ENCODE assay signal across 1 cellular context in the genomic region with DNA sequence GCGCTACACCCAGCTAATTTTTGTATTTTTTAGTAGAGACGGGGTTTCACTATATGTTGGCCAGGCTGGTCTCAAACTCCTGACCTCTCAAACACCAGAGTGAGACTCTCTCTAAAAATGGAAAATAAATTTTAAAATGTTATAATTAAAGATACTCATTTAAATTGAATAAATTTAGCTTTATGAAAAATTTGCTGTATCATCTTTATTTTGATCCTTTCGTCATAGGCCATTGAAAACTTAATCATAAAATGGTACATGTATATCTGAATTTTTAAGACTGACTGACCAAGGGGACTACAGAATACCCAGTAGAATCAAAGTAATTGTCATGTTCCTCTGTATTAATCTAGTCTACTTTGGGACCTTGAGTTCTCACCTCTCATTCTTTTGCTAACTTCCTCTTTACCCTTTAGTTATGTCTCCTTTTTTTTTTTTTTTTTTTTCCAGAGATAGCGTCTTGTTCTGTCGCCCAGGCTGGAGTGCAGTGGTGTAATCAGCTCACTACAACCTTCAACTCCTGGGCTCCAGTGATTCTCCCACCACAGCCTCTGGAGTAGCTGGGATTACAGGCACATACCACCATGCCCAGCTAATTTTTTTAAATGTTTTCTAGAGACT.
TF ChIP-seq lines count a peak whose summit lies in the region.

No MANE protein-coding gene starts in this region.

TF ChIP-seq in SK-N-SH, 30 proteins besides CTCF, POLR2A, EP300 and RAD21:
- TF ChIP-seq, protein P1, sequence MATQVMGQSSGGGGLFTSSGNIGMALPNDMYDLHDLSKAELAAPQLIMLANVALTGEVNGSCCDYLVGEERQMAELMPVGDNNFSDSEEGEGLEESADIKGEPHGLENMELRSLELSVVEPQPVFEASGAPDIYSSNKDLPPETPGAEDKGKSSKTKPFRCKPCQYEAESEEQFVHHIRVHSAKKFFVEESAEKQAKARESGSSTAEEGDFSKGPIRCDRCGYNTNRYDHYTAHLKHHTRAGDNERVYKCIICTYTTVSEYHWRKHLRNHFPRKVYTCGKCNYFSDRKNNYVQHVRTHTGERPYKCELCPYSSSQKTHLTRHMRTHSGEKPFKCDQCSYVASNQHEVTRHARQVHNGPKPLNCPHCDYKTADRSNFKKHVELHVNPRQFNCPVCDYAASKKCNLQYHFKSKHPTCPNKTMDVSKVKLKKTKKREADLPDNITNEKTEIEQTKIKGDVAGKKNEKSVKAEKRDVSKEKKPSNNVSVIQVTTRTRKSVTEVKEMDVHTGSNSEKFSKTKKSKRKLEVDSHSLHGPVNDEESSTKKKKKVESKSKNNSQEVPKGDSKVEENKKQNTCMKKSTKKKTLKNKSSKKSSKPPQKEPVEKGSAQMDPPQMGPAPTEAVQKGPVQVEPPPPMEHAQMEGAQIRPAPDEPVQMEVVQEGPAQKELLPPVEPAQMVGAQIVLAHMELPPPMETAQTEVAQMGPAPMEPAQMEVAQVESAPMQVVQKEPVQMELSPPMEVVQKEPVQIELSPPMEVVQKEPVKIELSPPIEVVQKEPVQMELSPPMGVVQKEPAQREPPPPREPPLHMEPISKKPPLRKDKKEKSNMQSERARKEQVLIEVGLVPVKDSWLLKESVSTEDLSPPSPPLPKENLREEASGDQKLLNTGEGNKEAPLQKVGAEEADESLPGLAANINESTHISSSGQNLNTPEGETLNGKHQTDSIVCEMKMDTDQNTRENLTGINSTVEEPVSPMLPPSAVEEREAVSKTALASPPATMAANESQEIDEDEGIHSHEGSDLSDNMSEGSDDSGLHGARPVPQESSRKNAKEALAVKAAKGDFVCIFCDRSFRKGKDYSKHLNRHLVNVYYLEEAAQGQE (IDR thresholded peaks at IDR 0.05; ENCODE audit: low read depth, low read length), result no peak
- TF ChIP-seq, protein P2, sequence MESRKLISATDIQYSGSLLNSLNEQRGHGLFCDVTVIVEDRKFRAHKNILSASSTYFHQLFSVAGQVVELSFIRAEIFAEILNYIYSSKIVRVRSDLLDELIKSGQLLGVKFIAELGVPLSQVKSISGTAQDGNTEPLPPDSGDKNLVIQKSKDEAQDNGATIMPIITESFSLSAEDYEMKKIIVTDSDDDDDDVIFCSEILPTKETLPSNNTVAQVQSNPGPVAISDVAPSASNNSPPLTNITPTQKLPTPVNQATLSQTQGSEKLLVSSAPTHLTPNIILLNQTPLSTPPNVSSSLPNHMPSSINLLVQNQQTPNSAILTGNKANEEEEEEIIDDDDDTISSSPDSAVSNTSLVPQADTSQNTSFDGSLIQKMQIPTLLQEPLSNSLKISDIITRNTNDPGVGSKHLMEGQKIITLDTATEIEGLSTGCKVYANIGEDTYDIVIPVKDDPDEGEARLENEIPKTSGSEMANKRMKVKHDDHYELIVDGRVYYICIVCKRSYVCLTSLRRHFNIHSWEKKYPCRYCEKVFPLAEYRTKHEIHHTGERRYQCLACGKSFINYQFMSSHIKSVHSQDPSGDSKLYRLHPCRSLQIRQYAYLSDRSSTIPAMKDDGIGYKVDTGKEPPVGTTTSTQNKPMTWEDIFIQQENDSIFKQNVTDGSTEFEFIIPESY (IDR thresholded peaks at IDR 0.05; ENCODE audit: borderline replicate concordance, low read depth), result no peak
- TF ChIP-seq FOXJ3 (CRISPR knock-in tag; IDR thresholded peaks at IDR 0.05), result no peak
- TF ChIP-seq FOXM1 (IDR thresholded peaks at IDR 0.05; ENCODE audit: low read depth), result no peak
- no peak for TF ChIP-seq TAF1 (IDR thresholded peaks at IDR 0.05; ENCODE audit: borderline replicate concordance, low read depth, low read length)
- TF ChIP-seq FOSL2 (IDR thresholded peaks at IDR 0.05; ENCODE audit: borderline replicate concordance, low read depth), result no peak
- TF ChIP-seq NRF1 (IDR thresholded peaks at IDR 0.05; ENCODE audit: low read depth, low read length), result no peak
- TF ChIP-seq YY1 (IDR thresholded peaks at IDR 0.05; ENCODE audit: low read depth), result no peak
- no peak for TF ChIP-seq NFIC (IDR thresholded peaks at IDR 0.05; ENCODE audit: borderline replicate concordance)
- TF ChIP-seq JUND (IDR thresholded peaks at IDR 0.05), result no peak
- no peak for TF ChIP-seq MXI1 (IDR thresholded peaks at IDR 0.05; ENCODE audit: low read depth, low read length)
